In the genomic region with DNA sequence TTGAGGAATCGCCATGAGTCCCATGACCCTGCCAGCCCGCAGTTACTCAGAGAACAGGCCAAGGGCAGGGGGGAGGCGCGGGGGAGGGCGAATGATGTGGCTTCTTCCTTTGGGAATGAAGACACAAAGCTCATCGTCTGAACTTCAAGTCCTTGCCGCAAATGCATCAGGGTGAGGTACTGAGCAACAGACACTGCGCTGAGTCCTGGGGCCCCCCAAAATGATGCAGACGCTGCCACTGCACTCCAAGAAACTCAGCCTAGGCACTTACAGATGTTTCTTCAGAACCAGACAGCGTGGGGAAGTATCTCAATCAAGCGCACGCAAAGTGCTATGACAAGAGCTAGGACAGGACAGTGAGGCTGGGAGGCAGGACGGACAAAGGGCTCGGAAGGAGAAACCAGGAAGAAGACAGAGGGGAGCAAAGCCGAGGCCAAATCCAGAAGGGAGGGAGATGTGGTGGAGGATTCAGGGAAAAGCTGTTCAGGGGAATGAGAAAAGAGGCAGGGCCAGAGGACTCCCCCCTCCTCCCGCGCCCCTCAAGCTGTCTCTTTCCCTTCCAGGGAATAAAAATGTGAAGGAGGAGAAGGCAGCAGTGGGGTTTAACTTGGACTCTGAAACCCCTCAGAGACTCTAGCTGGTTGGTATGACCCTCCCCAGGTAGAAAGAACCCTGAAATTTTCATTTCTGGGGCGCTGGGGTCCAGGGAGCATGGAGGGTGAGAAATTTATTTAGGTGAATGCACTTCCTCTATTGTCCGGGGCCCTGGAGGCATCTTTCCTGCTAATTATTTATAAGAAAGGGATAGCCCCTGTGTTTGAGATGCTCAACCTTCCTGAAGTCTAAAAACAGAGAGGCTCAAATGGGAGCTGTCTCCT, we compare ENCODE assay signal across 1 cellular context.
TF ChIP-seq lines count a peak whose summit lies in the region.

No MANE protein-coding gene starts in this region.

TF ChIP-seq in A549, 52 proteins besides CTCF, POLR2A, EP300 and RAD21 (continued from another document):
- no peak for TF ChIP-seq JUNB (IDR thresholded peaks at IDR 0.05)
- TF ChIP-seq HEYL (CRISPR knock-in tag; IDR thresholded peaks at IDR 0.05), result no peak
- no peak for TF ChIP-seq JUN (IDR thresholded peaks at IDR 0.05)
- no peak for TF ChIP-seq TP53 (CRISPR knock-in tag; IDR thresholded peaks at IDR 0.05)
- TF ChIP-seq, protein P1, sequence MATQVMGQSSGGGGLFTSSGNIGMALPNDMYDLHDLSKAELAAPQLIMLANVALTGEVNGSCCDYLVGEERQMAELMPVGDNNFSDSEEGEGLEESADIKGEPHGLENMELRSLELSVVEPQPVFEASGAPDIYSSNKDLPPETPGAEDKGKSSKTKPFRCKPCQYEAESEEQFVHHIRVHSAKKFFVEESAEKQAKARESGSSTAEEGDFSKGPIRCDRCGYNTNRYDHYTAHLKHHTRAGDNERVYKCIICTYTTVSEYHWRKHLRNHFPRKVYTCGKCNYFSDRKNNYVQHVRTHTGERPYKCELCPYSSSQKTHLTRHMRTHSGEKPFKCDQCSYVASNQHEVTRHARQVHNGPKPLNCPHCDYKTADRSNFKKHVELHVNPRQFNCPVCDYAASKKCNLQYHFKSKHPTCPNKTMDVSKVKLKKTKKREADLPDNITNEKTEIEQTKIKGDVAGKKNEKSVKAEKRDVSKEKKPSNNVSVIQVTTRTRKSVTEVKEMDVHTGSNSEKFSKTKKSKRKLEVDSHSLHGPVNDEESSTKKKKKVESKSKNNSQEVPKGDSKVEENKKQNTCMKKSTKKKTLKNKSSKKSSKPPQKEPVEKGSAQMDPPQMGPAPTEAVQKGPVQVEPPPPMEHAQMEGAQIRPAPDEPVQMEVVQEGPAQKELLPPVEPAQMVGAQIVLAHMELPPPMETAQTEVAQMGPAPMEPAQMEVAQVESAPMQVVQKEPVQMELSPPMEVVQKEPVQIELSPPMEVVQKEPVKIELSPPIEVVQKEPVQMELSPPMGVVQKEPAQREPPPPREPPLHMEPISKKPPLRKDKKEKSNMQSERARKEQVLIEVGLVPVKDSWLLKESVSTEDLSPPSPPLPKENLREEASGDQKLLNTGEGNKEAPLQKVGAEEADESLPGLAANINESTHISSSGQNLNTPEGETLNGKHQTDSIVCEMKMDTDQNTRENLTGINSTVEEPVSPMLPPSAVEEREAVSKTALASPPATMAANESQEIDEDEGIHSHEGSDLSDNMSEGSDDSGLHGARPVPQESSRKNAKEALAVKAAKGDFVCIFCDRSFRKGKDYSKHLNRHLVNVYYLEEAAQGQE (IDR thresholded peaks at IDR 0.05), result no peak
- TF ChIP-seq EHMT2 (IDR thresholded peaks at IDR 0.05; ENCODE audit: low read depth), result no peak
- TF ChIP-seq CHD4 (IDR thresholded peaks at IDR 0.05; ENCODE audit: borderline replicate concordance), result no peak
- TF ChIP-seq NPAS2 (CRISPR knock-in tag; IDR thresholded peaks at IDR 0.05; ENCODE audit: borderline replicate concordance), result no peak
- TF ChIP-seq NR3C1 (IDR thresholded peaks at IDR 0.05), result no peak
- no peak for TF ChIP-seq HOXB13 (CRISPR knock-in tag; IDR thresholded peaks at IDR 0.05; ENCODE audit: low read depth)
- TF ChIP-seq EHF (CRISPR knock-in tag; IDR thresholded peaks at IDR 0.05), result no peak
- TF ChIP-seq BHLHE40 (IDR thresholded peaks at IDR 0.05; ENCODE audit: low read depth, low read length), result no peak
- no peak for TF ChIP-seq RARB (CRISPR knock-in tag; IDR thresholded peaks at IDR 0.05)
